Comparison of ENCODE assay signal across 33 cellular contexts in the genomic region with DNA sequence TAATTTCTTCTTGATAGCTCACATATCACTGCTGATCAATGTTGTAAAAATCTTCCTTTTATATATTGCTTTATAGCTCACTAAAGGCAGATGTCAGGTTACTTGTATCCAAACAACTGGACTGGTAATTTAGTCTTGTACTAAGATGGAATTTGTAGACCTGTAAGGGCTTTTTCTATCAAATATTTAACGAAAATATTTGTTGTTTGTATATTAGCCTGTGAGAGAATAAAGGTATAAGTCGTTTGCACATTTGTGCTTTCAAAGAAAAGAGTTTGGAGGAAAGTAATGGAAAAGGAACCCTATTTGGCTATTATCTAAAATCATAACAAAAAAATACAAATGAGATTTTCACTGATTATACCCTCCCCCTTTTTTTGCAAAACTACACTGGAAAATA. TPM values are rescaled to one million over a fixed set of nuclear protein-coding genes. Genes with fewer than 3 reads are reported as not detected.
"Had no signal": no experiment of that assay in that cellular context is flagged by ENCODE, and none has a peak within 500 bp of the region (broad histone marks: within the 10 kb centered on the region; RNA-seq: fewer than 3 reads in every experiment).

No MANE protein-coding gene starts in this region.

- FAIRE-seq: bronchial epithelial cell, endothelial cell of umbilical vein, keratinocyte, pancreas had no signal

- H3K79me2 ChIP-seq: hepatocyte had no signal

- H2AFZ ChIP-seq: hepatocyte had no signal

- H3K27ac ChIP-seq: colonic mucosa, gastroesophageal sphincter, hepatocyte, pancreas, prostate gland, suprapubic skin, tibial nerve, WERI-Rb-1 had no signal

- DNase-seq: activated CD4-positive, alpha-beta memory T cell treated with anti-CD3 and anti-CD28 coated beads, Interleukin-2, amount 10 ng/mL, durations not matched to agents 7 days and 5 days; activated CD4-positive, alpha-beta T cell treated with anti-CD3 and anti-CD28 coated beads, Interleukin-2, amount 10 ng/mL, durations not matched to agents 7 days and 5 days; activated CD4-positive, CD25-positive, alpha-beta regulatory T cell treated with anti-CD3 and anti-CD28 coated beads, Interleukin-2, amount 50 U/mL, for 72 hours; activated CD8-positive, alpha-beta memory T cell treated with anti-CD3 and anti-CD28 coated beads, Interleukin-2, amount 50 U/mL, for 48 hours; activated gamma-delta T cell; activated naive CD4-positive, alpha-beta T cell treated with anti-CD3 and anti-CD28 coated beads, Interleukin-2, amount 10 ng/mL, durations not matched to agents 7 days and 5 days; activated naive CD8-positive, alpha-beta T cell treated with anti-CD3 and anti-CD28 coated beads, Interleukin-2, amount 10 ng/mL, durations not matched to agents 7 days and 5 days; activated T-cell treated with anti-CD3 and anti-CD28 coated beads, Interleukin-2, amount 50 U/mL, for 24 hours; colonic mucosa; left colon; naive B cell; nephron progenitor cell; pancreas; stimulated activated CD4-positive, alpha-beta T cell treated with anti-CD3 and anti-CD28 coated beads, Interleukin-1b, Interleukin-23, amount 100 ng/mL, for 48 hours; stimulated activated CD4-positive, alpha-beta T cell treated with anti-CD3 and anti-CD28 coated beads, Interleukin-4, amount 100 ng/mL, for 4 hours; stimulated activated CD8-positive, alpha-beta memory T cell treated with anti-CD3 and anti-CD28 coated beads, Interleukin-4, amount 100 ng/mL, for 48 hours; WERI-Rb-1 had no signal

- H3K4me3 ChIP-seq: colonic mucosa, gastroesophageal sphincter, hepatocyte, pancreas, prostate gland, smooth muscle cell, suprapubic skin, tibial nerve had no signal

- ATAC-seq: gastroesophageal sphincter; left colon; pancreas; stimulated activated memory B cell treated with anti-CD40 and anti-IgM and Interleukin-4, amounts not matched to agents 10 μg/mL and 1 μg/mL and 100 μg/mL, for 72 hours had no signal

- H3K36me3 ChIP-seq: colonic mucosa, gastroesophageal sphincter, pancreas, prostate gland, suprapubic skin, tibial nerve, WERI-Rb-1 had no signal

- H3K9me3 ChIP-seq: colonic mucosa, gastroesophageal sphincter, pancreas, prostate gland, suprapubic skin, tibial nerve had no signal

- H3K4me2 ChIP-seq: hepatocyte, smooth muscle cell had no signal

- H3K4me1 ChIP-seq: colonic mucosa, pancreas, prostate gland had no signal

RNA-seq across cellular contexts. Expression of gene FOXG1, which starts 12.1 kb away (rescaled TPM):
- total RNA-seq: activated CD4-positive, alpha-beta memory T cell treated with anti-CD3 and anti-CD28 coated beads, Interleukin-2, amount 10 ng/mL, durations not matched to agents 7 days and 5 days; activated CD4-positive, alpha-beta T cell treated with anti-CD3 and anti-CD28 coated beads, Interleukin-2, amount 10 ng/mL, durations not matched to agents 7 days and 5 days; activated naive CD8-positive, alpha-beta T cell treated with anti-CD3 and anti-CD28 coated beads, Interleukin-2, amount 10 ng/mL, durations not matched to agents 7 days and 5 days; bronchial epithelial cell; colonic mucosa; endothelial cell of umbilical vein; fibroblast of lung; fibroblast of villous mesenchyme; hepatocyte; left colon; lower leg skin; mesothelial cell of epicardium; pancreas; smooth muscle cell; suprapubic skin; T-helper 1 cell treated with Interleukin-12 subunit alpha and Interleukin-12 subunit beta and Interleukin-4 antibody, amounts not matched to agents 30 ng/mL and 1 ng/mL, for 36 hours; tibial nerve; ureter had no signal
- polyA plus RNA-seq: endothelial cell of umbilical vein, fibroblast of lung, hepatocyte, keratinocyte, pancreas, smooth muscle cell had no signal
